ENCODE assay signal across 8 cellular contexts in the genomic region with DNA sequence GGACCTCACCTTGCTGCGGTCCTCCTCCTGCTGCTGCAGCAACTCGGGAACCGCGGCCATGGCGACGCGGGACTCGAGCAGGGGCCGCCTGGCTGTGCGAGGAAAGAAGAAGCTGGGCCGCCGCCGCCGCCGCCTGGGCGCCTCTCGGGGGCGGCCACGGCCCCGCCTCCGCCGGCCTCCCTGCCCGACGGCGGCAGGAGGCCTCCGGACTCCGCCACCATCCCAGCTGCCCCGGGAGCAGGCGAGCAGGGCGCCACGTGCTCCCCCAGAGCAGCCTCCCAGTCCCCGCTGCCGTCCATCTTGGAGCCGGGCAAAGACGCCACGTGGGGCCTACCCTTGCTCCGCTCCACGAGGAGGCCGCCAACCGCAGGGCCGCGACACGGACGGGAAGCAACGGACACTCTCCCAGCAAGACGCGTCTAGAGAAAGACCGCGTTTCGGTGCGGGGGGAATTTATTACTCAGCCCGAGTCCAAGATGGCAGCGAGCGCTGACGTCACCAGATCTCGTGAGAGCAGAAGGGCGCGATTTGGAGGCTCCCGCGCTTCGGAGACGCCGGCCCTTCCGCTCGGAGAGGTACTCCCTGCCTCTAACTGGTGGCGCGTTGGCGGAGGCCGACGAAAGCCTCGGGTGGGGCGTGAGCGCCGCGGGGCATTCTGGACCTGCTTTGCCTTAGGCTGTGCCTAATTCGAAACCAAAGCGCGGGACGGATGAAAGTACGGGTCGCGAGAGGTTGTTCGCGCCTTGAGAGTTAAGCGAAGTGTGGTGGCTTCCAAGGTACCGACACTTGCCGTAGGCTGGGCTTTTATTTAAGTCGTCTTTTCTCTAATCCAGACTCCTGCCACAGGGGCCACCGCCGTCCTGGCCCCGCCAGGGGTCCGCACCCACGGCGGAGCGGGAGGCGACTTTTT. TPM values are rescaled to one million over a fixed set of nuclear protein-coding genes. Genes with fewer than 3 reads are reported as not detected.
DNase-seq lines count a peak whose midpoint lies in the region; ATAC-seq lines count a peak whose summit lies in the region.

A gene with protein sequence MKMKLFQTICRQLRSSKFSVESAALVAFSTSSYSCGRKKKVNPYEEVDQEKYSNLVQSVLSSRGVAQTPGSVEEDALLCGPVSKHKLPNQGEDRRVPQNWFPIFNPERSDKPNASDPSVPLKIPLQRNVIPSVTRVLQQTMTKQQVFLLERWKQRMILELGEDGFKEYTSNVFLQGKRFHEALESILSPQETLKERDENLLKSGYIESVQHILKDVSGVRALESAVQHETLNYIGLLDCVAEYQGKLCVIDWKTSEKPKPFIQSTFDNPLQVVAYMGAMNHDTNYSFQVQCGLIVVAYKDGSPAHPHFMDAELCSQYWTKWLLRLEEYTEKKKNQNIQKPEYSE (plus strand): TSS at position 653 of the 910 bp plus-strand sequence. CDS start 842 bp downstream, outside the sequence.
Gene SNX5, minus strand, starts transcription at position 429 of the 910 bp plus-strand sequence. Its CDS starts 369 bp downstream, at position 60.

- CTCF ChIA-PET in activated CD4-positive, alpha-beta T cell treated with anti-CD3 and anti-CD28 coated beads, Interleukin-2, amount 10 ng/mL, durations not matched to agents 7 days and 5 days (lab: Charles Lee), result interaction anchor here (0.6 to 1.6 kb wide), 5 partner anchors 10 to 27 kb away, joined by 3 to 6 read pairs (median 4); no protein-coding TSS in a partner anchor

- H3K4me1 Mint-ChIP-seq in activated CD4-positive, alpha-beta T cell treated with anti-CD3 and anti-CD28 coated beads, Interleukin-2, amount 10 ng/mL, durations not matched to agents 7 days and 5 days, result peaks cover 54% of the 10 kb centered on the region

- peak; percentile 62 for ATAC-seq in GM19328 (IDR thresholded peaks at IDR 0.05; ENCODE audit: unreplicated experiment)
- peak; percentile 77 for ATAC-seq in HG03520 (IDR thresholded peaks at IDR 0.05; ENCODE audit: unreplicated experiment)
- ATAC-seq in left colon, result peak; percentile 81

- no peaks in the 10 kb centered on the region for H3K9me3 ChIP-seq in BLaER1

- DNase-seq in NCI-H69 (lab: John Stamatoyannopoulos, UW) (peak; percentile 100), cortex of kidney (lab: John Stamatoyannopoulos, UW) (peak; percentile 88), left colon (peak; percentile 99 to 100)
- DNase-seq in activated CD4-positive, alpha-beta T cell treated with anti-CD3 and anti-CD28 coated beads, Interleukin-2, amount 10 ng/mL, durations not matched to agents 7 days and 5 days, result peak; percentile 100
- DNase-seq in stimulated activated CD4-positive, alpha-beta T cell treated with anti-CD3 and anti-CD28 coated beads, Interleukin-1b, Interleukin-23, amount 100 ng/mL, for 48 hours, result peak; percentile 100

- H3K27ac ChIP-seq in BLaER1, result peak within 1 kb of the TSS; percentile 100

- H3K27ac Mint-ChIP-seq in activated CD4-positive, alpha-beta T cell treated with anti-CD3 and anti-CD28 coated beads, Interleukin-2, amount 10 ng/mL, durations not matched to agents 7 days and 5 days, result peak within 1 kb of the TSS; percentile 95

- POLR2A ChIA-PET in activated CD4-positive, alpha-beta T cell treated with anti-CD3 and anti-CD28 coated beads, Interleukin-2, amount 10 ng/mL, durations not matched to agents 7 days and 5 days (lab: Charles Lee), result interaction anchor here (0.6 to 1.0 kb wide), 2 partner anchors 24 to 286 kb away, joined by 4 read pairs; no protein-coding TSS in a partner anchor

- peaks cover 33% of the 10 kb centered on the region for H3K36me3 ChIP-seq in BLaER1

- peak within 1 kb of the TSS; percentile 100 for H3K9ac ChIP-seq in BLaER1

- peaks cover 47% of the 10 kb centered on the region for H4K20me1 ChIP-seq in BLaER1

- H3K4me2 ChIP-seq in BLaER1, result peak within 1 kb of the TSS; percentile 96

- intact Hi-C loops in left colon (cut with DNase I, micrococcal nuclease), result no loop called here

- H3K36me3 Mint-ChIP-seq in activated CD4-positive, alpha-beta T cell treated with anti-CD3 and anti-CD28 coated beads, Interleukin-2, amount 10 ng/mL, durations not matched to agents 7 days and 5 days (ENCODE audit: low read depth), result peaks cover 76% of the 10 kb centered on the region

- H3K27me3 Mint-ChIP-seq in activated CD4-positive, alpha-beta T cell treated with anti-CD3 and anti-CD28 coated beads, Interleukin-2, amount 10 ng/mL, durations not matched to agents 7 days and 5 days, result no peaks in the 10 kb centered on the region

- H3K4me1 ChIP-seq in BLaER1, result peaks cover 39% of the 10 kb centered on the region

- peak within 1 kb of the TSS; percentile 92 for H3K4me3 ChIP-seq in BLaER1

- peaks cover 1% of the 10 kb centered on the region for H3K9me3 Mint-ChIP-seq in activated CD4-positive, alpha-beta T cell treated with anti-CD3 and anti-CD28 coated beads, Interleukin-2, amount 10 ng/mL, durations not matched to agents 7 days and 5 days

- no peaks in the 10 kb centered on the region for H3K27me3 ChIP-seq in BLaER1

- H3K4me3 Mint-ChIP-seq in activated CD4-positive, alpha-beta T cell treated with anti-CD3 and anti-CD28 coated beads, Interleukin-2, amount 10 ng/mL, durations not matched to agents 7 days and 5 days, result peak within 1 kb of the TSS; percentile 99

RNA-seq across cellular contexts. Expression of the first gene that starts in this region (rescaled TPM):
- total RNA-seq in activated CD4-positive, alpha-beta T cell treated with anti-CD3 and anti-CD28 coated beads, Interleukin-2, amount 10 ng/mL, durations not matched to agents 7 days and 5 days, result 10 to 100 TPM; 36.8 to 41.5 TPM
- 10 to 100 TPM; 17.1 to 22.0 TPM for total RNA-seq in left colon

RNA-seq across cellular contexts. Expression of gene SNX5, which starts in this region (rescaled TPM):
- total RNA-seq in activated CD4-positive, alpha-beta T cell treated with anti-CD3 and anti-CD28 coated beads, Interleukin-2, amount 10 ng/mL, durations not matched to agents 7 days and 5 days, result 100 to 1,000 TPM; 149 to 166 TPM
- 10 to 100 TPM; 95.3 to 98.4 TPM for total RNA-seq in left colon

Comparison
In these comparisons a context has a peak if more than half of its experiments do, and no peak if none do; other contexts are left out.
1. Peak in every context shown above with its lines: DNase-seq, ATAC-seq, H3K4me3 ChIP-seq and H3K27ac ChIP-seq.